ENCODE assay signal across 1 cellular context in genomic region chr11:118058311-118059230, GRCh38.
TF ChIP-seq lines count a peak whose summit lies in the region.

No MANE protein-coding gene starts in this region.

TF ChIP-seq in K562, 482 proteins besides CTCF, POLR2A, EP300 and RAD21 (continued from another document):
- TF ChIP-seq ATF3 (IDR thresholded peaks at IDR 0.05): 0 out of 2 replicates have a peak, but pooled peaks have one; percentile 13
- TF ChIP-seq ATF3 (CRISPR knock-in tag; conservative IDR thresholded peaks at IDR 0.05): no peak
- no peak for TF ChIP-seq ZKSCAN3 (CRISPR knock-in tag; IDR thresholded peaks at IDR 0.05)
- no peak for TF ChIP-seq SREBF1 (IDR thresholded peaks at IDR 0.05; ENCODE audit: borderline replicate concordance, low read depth, low read length)
- no peak for TF ChIP-seq SLC30A9 (CRISPR knock-in tag; IDR thresholded peaks at IDR 0.05)
- no peak for TF ChIP-seq PHF8 (IDR thresholded peaks at IDR 0.05; ENCODE audit: borderline replicate concordance, low read length)
